9 cellular contexts compared by ENCODE assay signal in the genomic region with DNA sequence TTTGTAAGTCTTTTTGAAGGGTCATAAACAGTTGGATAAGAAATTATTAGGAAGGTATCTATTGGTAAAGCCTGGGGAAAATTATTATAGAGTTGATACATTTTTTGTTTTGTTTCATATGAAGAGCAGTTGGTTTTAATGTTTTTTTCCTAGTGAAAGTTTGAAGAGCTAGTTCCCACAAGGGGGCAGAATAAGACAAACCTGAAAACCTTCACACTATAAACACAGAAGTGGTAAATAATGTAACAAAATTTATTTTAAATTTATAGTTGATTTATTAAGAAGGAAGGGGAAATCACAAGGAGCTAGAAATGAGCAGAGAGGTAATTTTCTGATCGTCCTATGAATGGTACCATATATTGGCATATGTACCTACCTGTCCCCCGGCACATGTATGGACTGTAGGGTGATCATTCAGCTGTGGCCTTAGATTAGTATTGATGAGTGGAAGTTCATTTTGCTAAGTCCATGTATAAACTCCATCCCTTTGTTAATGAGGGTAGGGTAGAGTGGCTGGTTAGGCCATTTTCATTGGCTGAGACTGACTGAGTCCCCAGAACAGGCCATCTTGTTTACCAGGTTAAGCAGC.
A peak's percentile ranks its signal among the peaks of the same experiment; 100 is the strongest.
DNase-seq lines count a peak whose midpoint lies in the region; ATAC-seq and TF ChIP-seq lines count a peak whose summit lies in the region.
"Had no signal": no experiment of that assay in that cellular context is flagged by ENCODE, and none has a peak within 500 bp of the region (broad histone marks: within the 10 kb centered on the region; RNA-seq: fewer than 3 reads in every experiment).

No MANE protein-coding gene starts in this region.

- intact Hi-C loops in right cardiac atrium (cut with DNase I): loop anchor here in 2 of 4 donors (2.0 to 10.0 kb wide), 2 partner anchors 322 to 324 kb away; no protein-coding TSS in a partner anchor
- intact Hi-C loops in CD4-positive, alpha-beta T cell (cut with DNase I, micrococcal nuclease): no loop called here

- H3K4me3 ChIP-seq in cardiac muscle cell (no peak overlapping the region), right cardiac atrium (ENCODE audit: low read length) (no peak overlapping the region), RWPE2 (ENCODE audit: severe bottlenecking) (no peak overlapping the region), fibroblast of the aortic adventitia (ENCODE audit: low read depth, low read length) (no peak overlapping the region), tibial nerve (no peak overlapping the region)

- no peak overlapping the region for H3K4me3 Mint-ChIP-seq in CD4-positive, alpha-beta T cell
- H3K4me3 Mint-ChIP-seq: activated naive CD8-positive, alpha-beta T cell treated with anti-CD3 and anti-CD28 coated beads, Interleukin-2, amount 10 ng/mL, durations not matched to agents 7 days and 5 days had no signal

- H3K4me1 Mint-ChIP-seq in CD4-positive, alpha-beta T cell (ENCODE audit: low read depth): no peaks in the 10 kb centered on the region
- H3K4me1 Mint-ChIP-seq: activated naive CD8-positive, alpha-beta T cell treated with anti-CD3 and anti-CD28 coated beads, Interleukin-2, amount 10 ng/mL, durations not matched to agents 7 days and 5 days had no signal

- no peak for TF ChIP-seq POLR2A in tibial nerve (IDR thresholded peaks at IDR 0.05)

- no peak overlapping the region for H3K27ac ChIP-seq in cardiac muscle cell
- H3K27ac ChIP-seq in right cardiac atrium (ENCODE audit: low read length): no peak overlapping the region
- H3K27ac ChIP-seq in RWPE2 (ENCODE audit: poor library complexity, severe bottlenecking): peak overlapping the region; percentile 18
- no peak overlapping the region for H3K27ac ChIP-seq in tibial nerve
- H3K27ac ChIP-seq in CD4-positive, alpha-beta T cell (ENCODE audit: low read depth, low read length): no peak overlapping the region

- no peak for TF ChIP-seq EP300 in tibial nerve (IDR thresholded peaks at IDR 0.05)

- CTCF ChIA-PET in CD4-positive, alpha-beta T cell (lab: Charles Lee): no interaction called here

- peak; percentile 51 for TF ChIP-seq CTCF in cardiac muscle cell (IDR thresholded peaks at IDR 0.05; ENCODE audit: low read depth, low read length)
- TF ChIP-seq CTCF in RWPE2 (IDR thresholded peaks at IDR 0.05; ENCODE audit: poor library complexity, severe bottlenecking): peak; percentile 36
- peak; percentile 62 for TF ChIP-seq CTCF in fibroblast of the aortic adventitia (IDR thresholded peaks at IDR 0.05; ENCODE audit: insufficient read depth, low read length)
- TF ChIP-seq CTCF in tibial nerve (IDR thresholded peaks at IDR 0.05): peak in 4 of 5 experiments; percentile 13 to 29 (median 18)
- no peak for TF ChIP-seq CTCF in CD4-positive, alpha-beta T cell (IDR thresholded peaks at IDR 0.05)

- H3K4me1 ChIP-seq in cardiac muscle cell (ENCODE audit: low read depth) (peaks cover 13% of the 10 kb centered on the region), right cardiac atrium (ENCODE audit: control insufficient read depth, insufficient read depth, low read length) (no peaks in the 10 kb centered on the region), RWPE2 (ENCODE audit: insufficient read depth, poor library complexity, severe bottlenecking) (peaks cover 27% of the 10 kb centered on the region), tibial nerve (peaks cover 0 to 10% (median 0%) of the 10 kb centered on the region in 4 donors)

- WGBS in right cardiac atrium: 91% methylated on average over 2 of the region's 2 CpGs
- WGBS in tibial nerve, 2 donors: 90 to 92% methylated on average over 2 of the region's 2 CpGs

- H3K36me3 ChIP-seq in cardiac muscle cell (no peaks in the 10 kb centered on the region), RWPE2 (ENCODE audit: low read depth) (peaks cover 40% of the 10 kb centered on the region), tibial nerve (peaks cover 0 to 12% (median 0%) of the 10 kb centered on the region in 3 donors)

- no peaks in the 10 kb centered on the region for H3K27me3 Mint-ChIP-seq in CD4-positive, alpha-beta T cell
- H3K27me3 Mint-ChIP-seq: activated naive CD8-positive, alpha-beta T cell treated with anti-CD3 and anti-CD28 coated beads, Interleukin-2, amount 10 ng/mL, durations not matched to agents 7 days and 5 days had no signal

- H3K27me3 ChIP-seq in cardiac muscle cell: no peaks in the 10 kb centered on the region
- no peaks in the 10 kb centered on the region for H3K27me3 ChIP-seq in right cardiac atrium (ENCODE audit: control insufficient read depth, insufficient read depth)
- H3K27me3 ChIP-seq in RWPE2 (ENCODE audit: insufficient read depth, poor library complexity, severe bottlenecking): no peaks in the 10 kb centered on the region
- no peaks in the 10 kb centered on the region for H3K27me3 ChIP-seq in tibial nerve
- H3K27me3 ChIP-seq in CD4-positive, alpha-beta T cell (ENCODE audit: control insufficient read depth, insufficient read depth, low read length): no peaks in the 10 kb centered on the region

- ATAC-seq in right cardiac atrium (no peak), RWPE2 (ENCODE audit: low read depth) (peak; percentile 16; the same call in 1 of the 3 replicates), GM19328 (IDR thresholded peaks at IDR 0.05; ENCODE audit: unreplicated experiment) (no peak), GM19397 (IDR thresholded peaks at IDR 0.05; ENCODE audit: unreplicated experiment) (no peak)
- no peak for ATAC-seq in CD4-positive, alpha-beta T cell (ENCODE audit: poor library complexity)

- DNase-seq in cardiac muscle cell (ENCODE audit: low read depth in 1 of 2, low spot score in 1 of 2) (peak in 1 of 2 donors; percentile 66), right cardiac atrium (no peak), RWPE2 (ENCODE audit: low spot score) (no peak), fibroblast of the aortic adventitia (ENCODE audit: low read depth) (peak; percentile 82), tibial nerve (ENCODE audit: low spot score in 2 of 2) (no peak)
- DNase-seq in CD4-positive, alpha-beta T cell: no peak
- DNase-seq: activated naive CD8-positive, alpha-beta T cell treated with anti-CD3 and anti-CD28 coated beads, Interleukin-2, amount 10 ng/mL, durations not matched to agents 7 days and 5 days had no signal

- POLR2A ChIA-PET in CD4-positive, alpha-beta T cell (lab: Charles Lee): no interaction called here

- no peak overlapping the region for H3K27ac Mint-ChIP-seq in CD4-positive, alpha-beta T cell
- H3K27ac Mint-ChIP-seq: activated naive CD8-positive, alpha-beta T cell treated with anti-CD3 and anti-CD28 coated beads, Interleukin-2, amount 10 ng/mL, durations not matched to agents 7 days and 5 days had no signal

- H3K9me3 Mint-ChIP-seq in CD4-positive, alpha-beta T cell: peaks cover 3% of the 10 kb centered on the region

- peaks cover 5% of the 10 kb centered on the region for H3K36me3 Mint-ChIP-seq in CD4-positive, alpha-beta T cell (ENCODE audit: low read depth)
- H3K36me3 Mint-ChIP-seq: activated naive CD8-positive, alpha-beta T cell treated with anti-CD3 and anti-CD28 coated beads, Interleukin-2, amount 10 ng/mL, durations not matched to agents 7 days and 5 days had no signal

- H3K9me3 ChIP-seq in cardiac muscle cell (ENCODE audit: low read depth) (no peaks in the 10 kb centered on the region), right cardiac atrium (ENCODE audit: control insufficient read depth, low read length) (no peaks in the 10 kb centered on the region), RWPE2 (ENCODE audit: severe bottlenecking) (no peaks in the 10 kb centered on the region), tibial nerve (no peaks in the 10 kb centered on the region)
- H3K9me3 ChIP-seq in CD4-positive, alpha-beta T cell (ENCODE audit: control insufficient read depth, low read length): no peaks in the 10 kb centered on the region
